ENCODE assay signal across 18 cellular contexts in genomic region chr5:138472353-138472752, GRCh38.
"Had no signal": no experiment of that assay in that cellular context is flagged by ENCODE, and none has a peak within 500 bp of the region (broad histone marks: within the 10 kb centered on the region; RNA-seq: fewer than 3 reads in every experiment).

No MANE protein-coding gene starts in this region.

- H3K27me3 ChIP-seq: ascending aorta, right atrium auricular region had no signal

- FAIRE-seq: bronchial epithelial cell, small intestine had no signal

- DNase-seq: activated CD4-positive, alpha-beta T cell treated with anti-CD3 and anti-CD28 coated beads, Interleukin-2, amount 50 U/mL, for 48 hours; activated CD4-positive, CD25-positive, alpha-beta regulatory T cell treated with anti-CD3 and anti-CD28 coated beads, Interleukin-2, amount 50 U/mL, for 72 hours; activated naive CD4-positive, alpha-beta T cell treated with Interleukin-2 at 50 U/mL for 16 hours; activated naive CD8-positive, alpha-beta T cell treated with anti-CD3 and anti-CD28 coated beads, Interleukin-2, amount 50 U/mL, for 24 hours; effector memory CD4-positive, alpha-beta T cell; foreskin melanocyte; left colon; natural killer cell; small intestine; stimulated activated CD4-positive, alpha-beta T cell treated with anti-CD3 and anti-CD28 coated beads, Interleukin-4, amount 100 ng/mL, for 4 hours; stimulated activated CD8-positive, alpha-beta memory T cell treated with anti-CD3 and anti-CD28 coated beads, Interleukin-4, amount 100 ng/mL, for 48 hours; stimulated activated naive CD4-positive, alpha-beta T cell treated with Interleukin-2 at 50 U/mL for 16 hours; substantia nigra had no signal

- H3K9me3 Mint-ChIP-seq: activated naive CD8-positive, alpha-beta T cell treated with anti-CD3 and anti-CD28 coated beads, Interleukin-2, amount 50 U/mL, for 24 hours; activated T-helper 17 cell treated with anti-CD3 and anti-CD28 coated beads, Interleukin-2, amount 50 U/mL, for 72 hours; dendritic cell treated with granulocyte-macrophage colony-stimulating factor and Interleukin-4, amounts not matched to agents 40 ng/mL and 50 ng/mL, for 4 days; natural killer cell had no signal

- ATAC-seq: activated naive CD8-positive, alpha-beta T cell treated with anti-CD3 and anti-CD28 coated beads, Interleukin-2, amount 50 U/mL, for 24 hours; activated T-helper 17 cell treated with anti-CD3 and anti-CD28 coated beads, Interleukin-2, amount 50 U/mL, for 72 hours; left colon had no signal

- H3K36me3 Mint-ChIP-seq: natural killer cell had no signal

- H3K9me3 ChIP-seq: ascending aorta, right atrium auricular region had no signal

- H3K27ac Mint-ChIP-seq: activated naive CD8-positive, alpha-beta T cell treated with anti-CD3 and anti-CD28 coated beads, Interleukin-2, amount 50 U/mL, for 24 hours; activated T-helper 17 cell treated with anti-CD3 and anti-CD28 coated beads, Interleukin-2, amount 50 U/mL, for 72 hours; dendritic cell treated with granulocyte-macrophage colony-stimulating factor and Interleukin-4, amounts not matched to agents 40 ng/mL and 50 ng/mL, for 4 days had no signal

- H3K4me3 Mint-ChIP-seq: activated naive CD8-positive, alpha-beta T cell treated with anti-CD3 and anti-CD28 coated beads, Interleukin-2, amount 50 U/mL, for 24 hours; activated T-helper 17 cell treated with anti-CD3 and anti-CD28 coated beads, Interleukin-2, amount 50 U/mL, for 72 hours; dendritic cell treated with granulocyte-macrophage colony-stimulating factor and Interleukin-4, amounts not matched to agents 40 ng/mL and 50 ng/mL, for 4 days had no signal

- H3K27ac ChIP-seq: ascending aorta, right atrium auricular region had no signal

- H3K4me3 ChIP-seq: ascending aorta, right atrium auricular region had no signal
